Comparison of ENCODE assay signal across 8 cellular contexts in the genomic region with DNA sequence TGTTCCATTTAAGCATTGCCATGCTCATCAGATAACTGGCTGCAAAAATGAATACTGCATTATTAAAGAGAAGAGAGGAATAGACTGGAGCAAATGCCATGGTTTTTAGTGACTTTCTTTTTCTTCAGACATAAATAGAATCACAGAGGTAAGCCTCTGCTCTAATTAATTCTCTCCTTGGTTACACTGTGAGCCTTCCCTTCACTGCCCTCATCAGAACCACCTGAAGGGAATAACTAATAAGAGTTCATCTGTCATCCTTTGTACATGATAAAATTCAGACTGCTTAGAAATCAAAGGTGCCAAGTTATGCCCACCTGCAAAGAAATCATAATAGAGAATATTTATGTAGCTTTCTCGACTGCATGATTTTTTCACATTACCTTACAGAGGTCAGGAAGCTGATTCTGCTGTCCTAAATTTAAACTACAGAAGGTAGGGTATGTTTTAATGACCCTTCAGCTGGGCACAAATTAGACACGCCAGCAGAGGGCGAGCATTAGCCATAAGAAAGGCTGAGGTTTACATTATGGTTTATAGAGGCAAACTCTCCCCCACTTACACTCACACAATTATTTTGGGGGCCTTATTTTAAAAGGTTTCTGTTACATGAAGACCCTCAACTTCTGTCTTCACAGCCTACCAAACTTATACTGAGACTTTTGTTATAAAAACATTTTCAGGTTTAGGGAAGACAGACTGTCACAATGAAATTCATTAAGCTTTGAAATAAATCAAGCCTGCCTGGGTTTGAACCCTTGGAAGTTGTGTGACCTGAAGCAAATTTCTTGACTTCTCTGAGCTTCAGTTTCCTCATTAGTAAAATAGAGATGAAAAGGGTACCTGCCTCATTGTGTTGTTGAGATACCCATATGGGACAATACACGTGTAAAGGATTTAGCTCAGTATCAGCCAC. TPM values are rescaled to one million over a fixed set of nuclear protein-coding genes. Genes with fewer than 3 reads are reported as not detected.
A peak's percentile ranks its signal among the peaks of the same experiment; 100 is the strongest.
DNase-seq lines count a peak whose midpoint lies in the region; ATAC-seq and TF ChIP-seq lines count a peak whose summit lies in the region.

No MANE protein-coding gene starts in this region.

- no peaks in the 10 kb centered on the region for H3K36me3 ChIP-seq in tibial artery

- intact Hi-C loops in activated CD4-positive, alpha-beta memory T cell treated with anti-CD3 and anti-CD28 coated beads for 36 hours (cut with micrococcal nuclease), result loop anchor here (5.0 to 10.0 kb wide), 3 partner anchors 1142 to 1474 kb away; no protein-coding TSS in a partner anchor
- intact Hi-C loops in tibial artery (cut with DNase I; ENCODE audit: low total_unique reads), result loop anchor here (10.0 kb wide), 1 partner anchor 1202 kb away; no protein-coding TSS in a partner anchor

- H3K27ac ChIP-seq in tibial artery, result no peak overlapping the region

- DNase-seq in ELF-1 (ENCODE audit: low read depth, low spot score), result peak; percentile 7
- DNase-seq in HT1080 (ENCODE audit: low read depth), result peak; percentile 18
- peak; percentile 37 for DNase-seq in activated CD4-positive, alpha-beta memory T cell treated with anti-CD3 and anti-CD28 coated beads for 36 hours
- DNase-seq in iris pigment epithelial cell (ENCODE audit: low read depth), result peak; percentile 17
- peak in 1 of 2 donors; percentile 20 for DNase-seq in tibial artery
- no peak for DNase-seq in NCI-H1694 (lab: John Stamatoyannopoulos, UW)

- peaks cover 4% of the 10 kb centered on the region for H3K27me3 Mint-ChIP-seq in activated CD4-positive, alpha-beta memory T cell treated with anti-CD3 and anti-CD28 coated beads for 36 hours

- POLR2A ChIA-PET in activated CD4-positive, alpha-beta memory T cell treated with anti-CD3 and anti-CD28 coated beads for 36 hours (lab: Charles Lee), result no interaction called here

- no peaks in the 10 kb centered on the region for H3K4me1 Mint-ChIP-seq in activated CD4-positive, alpha-beta memory T cell treated with anti-CD3 and anti-CD28 coated beads for 36 hours (ENCODE audit: low read depth)

- H3K27me3 ChIP-seq in tibial artery, result no peaks in the 10 kb centered on the region

- no peak overlapping the region for H3K4me3 Mint-ChIP-seq in activated CD4-positive, alpha-beta memory T cell treated with anti-CD3 and anti-CD28 coated beads for 36 hours

- H3K9me3 ChIP-seq in tibial artery, result no peaks in the 10 kb centered on the region

- ATAC-seq in HG02938 (IDR thresholded peaks at IDR 0.05; ENCODE audit: unreplicated experiment) (no peak), HG02840 (IDR thresholded peaks at IDR 0.05; ENCODE audit: low FRiP score, unreplicated experiment) (no peak)

- TF ChIP-seq CTCF in tibial artery (IDR thresholded peaks at IDR 0.05), result peak; percentile 48 to 56

- H3K4me1 ChIP-seq in tibial artery, result no peaks in the 10 kb centered on the region

- no peak overlapping the region for H3K4me3 ChIP-seq in tibial artery

- no peak overlapping the region for H3K27ac Mint-ChIP-seq in activated CD4-positive, alpha-beta memory T cell treated with anti-CD3 and anti-CD28 coated beads for 36 hours

- no peaks in the 10 kb centered on the region for H3K36me3 Mint-ChIP-seq in activated CD4-positive, alpha-beta memory T cell treated with anti-CD3 and anti-CD28 coated beads for 36 hours

- CTCF ChIA-PET in activated CD4-positive, alpha-beta memory T cell treated with anti-CD3 and anti-CD28 coated beads for 36 hours (lab: Charles Lee), result interaction anchor here (1.2 to 1.8 kb wide), 3 partner anchors 9 to 1477 kb away, joined by 4 to 7 read pairs (median 5); no protein-coding TSS in a partner anchor

- H3K9me3 Mint-ChIP-seq in activated CD4-positive, alpha-beta memory T cell treated with anti-CD3 and anti-CD28 coated beads for 36 hours, result no peaks in the 10 kb centered on the region

RNA-seq across cellular contexts. Expression of a gene that starts 15.3 kb away (rescaled TPM):
- 0.03 TPM in 2 replicates for total RNA-seq in HT1080 (2014; rRNA removed; shearing (Covaris generic))
- 0.38 TPM in 1 of 2 replicates, not detected in the other for polyA plus RNA-seq in HT1080 (2015; cell fraction: cytosol; rRNA removed)
- polyA plus RNA-seq in HT1080 (2015; cell fraction: nucleus; rRNA removed), result 0.05 TPM in 1 of 2 replicates, not detected in the other
- not detected for total RNA-seq in activated CD4-positive, alpha-beta memory T cell treated with anti-CD3 and anti-CD28 coated beads for 36 hours
